8 cellular contexts compared by ENCODE assay signal in genomic region chr7:8190121-8190895, GRCh38.
DNase-seq lines count a peak whose midpoint lies in the region; ATAC-seq and TF ChIP-seq lines count a peak whose summit lies in the region.

No MANE protein-coding gene starts in this region.

- H3K36me3 Mint-ChIP-seq in activated CD8-positive, alpha-beta T cell treated with anti-CD3 and anti-CD28 coated beads for 36 hours (ENCODE audit: low read depth) = no peaks in the 10 kb centered on the region
- no peaks in the 10 kb centered on the region for H3K36me3 Mint-ChIP-seq in type B pancreatic cell

- no peak overlapping the region for H3K4me3 ChIP-seq in epithelial cell of proximal tubule (ENCODE audit: low read depth, low read length)
- H3K4me3 ChIP-seq in neural cell (ENCODE audit: low read length) = no peak overlapping the region

- no peaks in the 10 kb centered on the region for H3K36me3 ChIP-seq in neural cell (ENCODE audit: insufficient read depth, low read length)

- DNase-seq in Ammon's horn (ENCODE audit: low spot score) = peak; percentile 85
- DNase-seq in NCI-H446 treated with DMSO at 0.1 percent for 48 hours (lab: John Stamatoyannopoulos, UW) = peak; percentile 32
- DNase-seq in activated CD8-positive, alpha-beta T cell treated with anti-CD3 and anti-CD28 coated beads for 36 hours = peak; percentile 83
- DNase-seq in epithelial cell of proximal tubule (ENCODE audit: low read depth) = peak; percentile 39
- DNase-seq in type B pancreatic cell (ENCODE audit: extremely low spot score, unreplicated experiment) = no peak

- no peak overlapping the region for H3K4me3 Mint-ChIP-seq in activated CD8-positive, alpha-beta T cell treated with anti-CD3 and anti-CD28 coated beads for 36 hours
- no peak overlapping the region for H3K4me3 Mint-ChIP-seq in type B pancreatic cell

- H3K4me1 Mint-ChIP-seq in activated CD8-positive, alpha-beta T cell treated with anti-CD3 and anti-CD28 coated beads for 36 hours (ENCODE audit: low read depth) = peaks cover 17% of the 10 kb centered on the region
- peaks cover 8% of the 10 kb centered on the region for H3K4me1 Mint-ChIP-seq in type B pancreatic cell (ENCODE audit: unreplicated experiment)

- H3K9me3 ChIP-seq in neural cell (ENCODE audit: low read length) = no peaks in the 10 kb centered on the region

- peak; percentile 93 for ATAC-seq in GM18517 (IDR thresholded peaks at IDR 0.05; ENCODE audit: unreplicated experiment)
- ATAC-seq in HG03066 (IDR thresholded peaks at IDR 0.05; ENCODE audit: low read depth, unreplicated experiment) = peak; percentile 90
- ATAC-seq in activated CD8-positive, alpha-beta T cell treated with anti-CD3 and anti-CD28 coated beads for 36 hours = peak; percentile 71

- H3K9me3 Mint-ChIP-seq in activated CD8-positive, alpha-beta T cell treated with anti-CD3 and anti-CD28 coated beads for 36 hours = no peaks in the 10 kb centered on the region
- no peaks in the 10 kb centered on the region for H3K9me3 Mint-ChIP-seq in type B pancreatic cell

- CTCF ChIA-PET in activated CD8-positive, alpha-beta T cell treated with anti-CD3 and anti-CD28 coated beads for 36 hours (lab: Charles Lee) = interaction anchor here (0.5 to 3.0 kb wide), 51 partner anchors 8 to 595 kb away, joined by 3 to 35 read pairs (median 4); partner anchors contain the start of gene GLCCI1

- TF ChIP-seq RAD21 in neural cell (conservative IDR thresholded peaks at IDR 0.05) = peak; percentile 86

- H3K27ac Mint-ChIP-seq in activated CD8-positive, alpha-beta T cell treated with anti-CD3 and anti-CD28 coated beads for 36 hours = no peak overlapping the region
- no peak overlapping the region for H3K27ac Mint-ChIP-seq in type B pancreatic cell

- no peaks in the 10 kb centered on the region for H4K20me1 ChIP-seq in neural cell (ENCODE audit: insufficient read depth)

- no peak overlapping the region for H3K9ac ChIP-seq in neural cell (ENCODE audit: low read length)

- no peaks in the 10 kb centered on the region for H3F3A ChIP-seq in neural cell (ENCODE audit: insufficient read depth, low read length, poor library complexity, severe bottlenecking)

- intact Hi-C loops in activated CD8-positive, alpha-beta T cell treated with anti-CD3 and anti-CD28 coated beads for 36 hours (cut with micrococcal nuclease) = loop anchor here (10.0 kb wide), 1 partner anchor 506 kb away; no protein-coding TSS in a partner anchor

- no peak overlapping the region for H3K27ac ChIP-seq in neural cell (ENCODE audit: low read length)

- H3K27me3 ChIP-seq in neural cell (ENCODE audit: insufficient read depth, low read depth, low read length) = no peaks in the 10 kb centered on the region

- no peak overlapping the region for H3K4me2 ChIP-seq in neural cell (ENCODE audit: low read length)

- H3K27me3 Mint-ChIP-seq in activated CD8-positive, alpha-beta T cell treated with anti-CD3 and anti-CD28 coated beads for 36 hours = no peaks in the 10 kb centered on the region
- no peaks in the 10 kb centered on the region for H3K27me3 Mint-ChIP-seq in type B pancreatic cell

- no peaks in the 10 kb centered on the region for H3K79me2 ChIP-seq in neural cell (replicated peaks; ENCODE audit: insufficient read depth, low read length)

- H2AFZ ChIP-seq in neural cell (ENCODE audit: low read depth, low read length) = no peak overlapping the region

- peak; percentile 79 for TF ChIP-seq CTCF in activated CD8-positive, alpha-beta T cell treated with anti-CD3 and anti-CD28 coated beads for 36 hours (IDR thresholded peaks at IDR 0.05)
- TF ChIP-seq CTCF in epithelial cell of proximal tubule (conservative IDR thresholded peaks at IDR 0.05; ENCODE audit: low read depth, low read length) (peak; percentile 93), neural cell (IDR thresholded peaks at IDR 0.05; ENCODE audit: poor library complexity, severe bottlenecking) (peak; percentile 81), type B pancreatic cell (conservative IDR thresholded peaks at IDR 0.05) (peak; percentile 78)

- TF ChIP-seq EP300 in neural cell (conservative IDR thresholded peaks at IDR 0.05; ENCODE audit: poor library complexity, severe bottlenecking) = no peak

- H3K9me2 ChIP-seq in neural cell (ENCODE audit: insufficient read depth, low read length) = no peaks in the 10 kb centered on the region

- POLR2A ChIA-PET in activated CD8-positive, alpha-beta T cell treated with anti-CD3 and anti-CD28 coated beads for 36 hours (lab: Charles Lee) = interaction anchor here (1.0 kb wide), 1 partner anchor 16 kb away, joined by 3 read pairs; no protein-coding TSS in a partner anchor

TF ChIP-seq in neural cell, 6 proteins besides CTCF, POLR2A, EP300 and RAD21:
- TF ChIP-seq SMC3 (conservative IDR thresholded peaks at IDR 0.05; ENCODE audit: poor library complexity) (peak; percentile 88), EZH2 (IDR thresholded peaks at IDR 0.05; ENCODE audit: borderline replicate concordance, insufficient read depth, low read length, poor library complexity, severe bottlenecking) (no peak)
